3 cellular contexts compared by ENCODE assay signal in genomic region chr4:25211721-25212120, GRCh38.
"Had no signal": no experiment of that assay in that cellular context is flagged by ENCODE, and none has a peak within 500 bp of the region (broad histone marks: within the 10 kb centered on the region; RNA-seq: fewer than 3 reads in every experiment).

No MANE protein-coding gene starts in this region.

- H3K4me3 ChIP-seq: GM12878 had no signal

- DNase-seq: GDM1, GF-D8 had no signal
